Comparison of ENCODE assay signal across 8 cellular contexts in the genomic region with DNA sequence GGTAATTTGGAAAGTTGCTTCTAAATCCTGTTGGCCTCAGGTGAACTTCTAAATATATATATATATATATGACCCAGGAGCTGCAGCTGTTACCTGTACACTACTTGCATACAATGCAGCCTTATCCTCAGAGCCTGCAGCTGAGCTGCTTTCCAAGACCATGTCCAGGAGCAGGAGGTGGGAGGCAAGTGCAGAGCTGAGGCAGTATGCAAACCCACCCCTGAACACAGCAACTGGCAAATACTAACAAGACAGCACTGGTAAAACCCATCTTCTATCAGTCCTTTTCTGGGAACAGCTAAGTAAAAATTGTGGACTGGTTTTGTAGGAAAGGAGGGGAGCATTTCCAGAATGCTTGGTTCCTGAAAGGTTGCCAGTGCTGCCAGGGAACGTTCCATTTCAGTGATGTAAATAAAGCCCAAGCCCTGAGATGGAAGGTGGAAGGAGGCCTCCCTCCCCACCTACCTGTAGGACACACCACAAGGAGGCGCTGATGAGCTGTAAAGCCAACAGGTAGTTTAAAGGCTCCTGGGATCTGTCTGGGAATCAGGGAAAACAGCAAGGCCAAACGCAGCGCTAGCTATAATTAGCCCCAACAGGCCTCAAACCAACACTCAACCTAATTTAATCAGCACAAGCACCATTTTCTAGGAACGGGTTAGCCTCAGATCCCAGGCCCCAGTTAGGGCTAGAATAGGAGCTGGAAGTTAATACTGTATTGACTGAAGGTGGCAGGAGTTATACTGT.
DNase-seq lines count a peak whose midpoint lies in the region; ATAC-seq and TF ChIP-seq lines count a peak whose summit lies in the region.

No MANE protein-coding gene starts in this region.

- peaks cover 3% of the 10 kb centered on the region; the same call in 1 of the 2 replicates for H3K4me1 ChIP-seq in HAP-1
- H3K4me1 ChIP-seq in right cardiac atrium (ENCODE audit: control insufficient read depth, insufficient read depth, low read length) = peaks cover 8% of the 10 kb centered on the region
- peaks cover 0 to 28% (median 17%) of the 10 kb centered on the region in 4 donors for H3K4me1 ChIP-seq in sigmoid colon

- peak; percentile 44 to 78 (median 61) for TF ChIP-seq CTCF in sigmoid colon (IDR thresholded peaks at IDR 0.05)

- WGBS in right cardiac atrium = 4% methylated on average over 5 of the region's 5 CpGs
- 2 to 11% methylated on average over 5 of the region's 5 CpGs for WGBS in sigmoid colon, 2 donors

- H3K27me3 ChIP-seq in HAP-1 (ENCODE audit: low read depth) = no peaks in the 10 kb centered on the region
- no peaks in the 10 kb centered on the region for H3K27me3 ChIP-seq in right cardiac atrium (ENCODE audit: control insufficient read depth, insufficient read depth)
- H3K27me3 ChIP-seq in sigmoid colon = no peaks in the 10 kb centered on the region

- H3K27ac ChIP-seq in right cardiac atrium (ENCODE audit: low read length) (peak overlapping the region; percentile 71), sigmoid colon (peak overlapping the region in 3 of 4 donors; percentile 38 to 73 (median 54))

- no peaks in the 10 kb centered on the region for H3K9me3 ChIP-seq in HAP-1
- H3K9me3 ChIP-seq in right cardiac atrium (ENCODE audit: control insufficient read depth, low read length) = no peaks in the 10 kb centered on the region
- H3K9me3 ChIP-seq in sigmoid colon = no peaks in the 10 kb centered on the region

- no peak for TF ChIP-seq POLR2A in sigmoid colon (IDR thresholded peaks at IDR 0.05)

- intact Hi-C loops in right cardiac atrium (cut with DNase I) (loop anchor here in 2 of 4 donors (1.0 to 2.0 kb wide), 2 partner anchors 148 to 149 kb away; a partner anchor contains a TSS), sigmoid colon (cut with DNase I) (loop anchor here (1.0 to 5.0 kb wide), 2 partner anchors 42 to 148 kb away; a partner anchor contains a TSS)

- peak; percentile 93 to 94 for ATAC-seq in right cardiac atrium
- ATAC-seq in HG03159 (IDR thresholded peaks at IDR 0.05; ENCODE audit: unreplicated experiment) = no peak

- TF ChIP-seq EP300 in sigmoid colon (IDR thresholded peaks at IDR 0.05) = no peak

- H3K4me3 ChIP-seq in HAP-1 (no peak overlapping the region), right cardiac atrium (ENCODE audit: low read length) (no peak overlapping the region), sigmoid colon (no peak overlapping the region)

- H3K36me3 ChIP-seq in HAP-1 (replicated peaks) = peaks cover 3% of the 10 kb centered on the region; the same call in 1 of the 2 replicates
- no peaks in the 10 kb centered on the region for H3K36me3 ChIP-seq in sigmoid colon

- in situ Hi-C loops in HAP-1 (cut with MboI; ENCODE audit: low sequenced_read_pairs) = loop anchor here (5.0 kb wide), 1 partner anchor 148 kb away; a partner anchor contains a TSS

- DNase-seq in DMS114 treated with DMSO at 0.1 percent for 48 hours (lab: John Stamatoyannopoulos, UW; ENCODE audit: unreplicated experiment) = peak; percentile 19
- peak; percentile 81 to 95 for DNase-seq in HAP-1 (ENCODE audit: low spot score in 2 of 2)
- DNase-seq in NCI-H146 treated with DMSO at 0.1 percent for 48 hours (lab: John Stamatoyannopoulos, UW; ENCODE audit: unreplicated experiment) = peak; percentile 92
- peak; percentile 51 to 72 (median 65) for DNase-seq in T-helper 2 cell
- DNase-seq in anterior cingulate cortex (lab: John Stamatoyannopoulos, UW) = peak in 54 of 58 donors; percentile 8 to 87 (median 48)
- peak; percentile 88 to 95 (median 89) for DNase-seq in right cardiac atrium
- DNase-seq in sigmoid colon = peak; percentile 91

Comparison
In these comparisons a context has a peak if more than half of its experiments do, and no peak if none do; other contexts are left out.
1. DNase-seq: peak in every context shown above with its lines; median percentile 92 in NCI-H146 treated with DMSO at 0.1 percent for 48 hours; 91 in sigmoid colon; 89 in right cardiac atrium; 88 in HAP-1; 65 in T-helper 2 cell; 48 in anterior cingulate cortex; 19 in DMS114 treated with DMSO at 0.1 percent for 48 hours.